Comparison of ENCODE assay signal across 8 cellular contexts in genomic region chr3:194137314-194138097, GRCh38. TPM values are rescaled to one million over a fixed set of nuclear protein-coding genes. Genes with fewer than 3 reads are reported as not detected.
A peak's percentile ranks its signal among the peaks of the same experiment; 100 is the strongest.
DNase-seq lines count a peak whose midpoint lies in the region; ATAC-seq and TF ChIP-seq lines count a peak whose summit lies in the region.

No MANE protein-coding gene starts in this region.

- H3K4me1 Mint-ChIP-seq in CD4-positive, alpha-beta T cell (ENCODE audit: low read depth), result peaks cover 54% of the 10 kb centered on the region
- peaks cover 70% of the 10 kb centered on the region for H3K4me1 Mint-ChIP-seq in activated naive CD4-positive, alpha-beta T cell treated with anti-CD3 and anti-CD28 coated beads, Interleukin-2, amount 10 ng/mL, durations not matched to agents 7 days and 5 days

- H3K36me3 ChIP-seq in PC-9 (ENCODE audit: low read depth), result peaks cover 24% of the 10 kb centered on the region
- peaks cover 6 to 7% of the 10 kb centered on the region in 2 experiments for H3K36me3 ChIP-seq in trophoblast cell (ENCODE audit: control insufficient read depth in 1 of 2, insufficient read depth in 2 of 2, low read length in 2 of 2)

- CTCF ChIA-PET in CD4-positive, alpha-beta T cell (lab: Charles Lee), result interaction anchor here (0.7 to 2.8 kb wide), 7 partner anchors 170 to 474 kb away, joined by 3 to 8 read pairs (median 4); no protein-coding TSS in a partner anchor
- CTCF ChIA-PET in PC-9 (lab: Charles Lee), result interaction anchor here (0.8 kb wide), 1 partner anchor 47 kb away, joined by 3 read pairs; no protein-coding TSS in a partner anchor
- CTCF ChIA-PET in activated naive CD4-positive, alpha-beta T cell treated with anti-CD3 and anti-CD28 coated beads, Interleukin-2, amount 10 ng/mL, durations not matched to agents 7 days and 5 days (lab: Charles Lee), result interaction anchor here (0.7 to 2.3 kb wide), 6 partner anchors 170 to 358 kb away, joined by 3 to 14 read pairs (median 4); no protein-coding TSS in a partner anchor

- peak overlapping the region; percentile 69 for H2BK12ac ChIP-seq in trophoblast cell (ENCODE audit: low read length)

- peak overlapping the region; percentile 93 for H3K4me2 ChIP-seq in PC-9
- H3K4me2 ChIP-seq in trophoblast cell (ENCODE audit: low read length), result peak overlapping the region; percentile 93

- in situ Hi-C loops in GM18951 (cut with MboI; ENCODE audit: low sequenced_read_pairs, unreplicated experiment), result loop anchor here (10.0 kb wide), 1 partner anchor 177 kb away; no protein-coding TSS in a partner anchor

- H2AFZ ChIP-seq in PC-9 (no peak overlapping the region), trophoblast cell (ENCODE audit: insufficient read depth, low read length, poor library complexity) (peak overlapping the region; percentile 50)

- peaks cover 10% of the 10 kb centered on the region for H3K36me3 Mint-ChIP-seq in CD4-positive, alpha-beta T cell (ENCODE audit: low read depth)
- H3K36me3 Mint-ChIP-seq in activated naive CD4-positive, alpha-beta T cell treated with anti-CD3 and anti-CD28 coated beads, Interleukin-2, amount 10 ng/mL, durations not matched to agents 7 days and 5 days, result peaks cover 15% of the 10 kb centered on the region

- H3K18ac ChIP-seq in trophoblast cell (ENCODE audit: low read length), result peak overlapping the region; percentile 92

- H3K79me2 ChIP-seq in PC-9 (ENCODE audit: low read depth), result peaks cover 46% of the 10 kb centered on the region
- peaks cover 23% of the 10 kb centered on the region for H3K79me2 ChIP-seq in trophoblast cell (ENCODE audit: control insufficient read depth, insufficient read depth, low read length, poor library complexity)

- H3K9me3 ChIP-seq in CD4-positive, alpha-beta T cell (ENCODE audit: control insufficient read depth, low read length), result no peaks in the 10 kb centered on the region
- H3K9me3 ChIP-seq in PC-9 (ENCODE audit: insufficient read depth, low read depth), result no peaks in the 10 kb centered on the region
- H3K9me3 ChIP-seq in trophoblast cell (ENCODE audit: insufficient read depth, low read depth, low read length), result no peaks in the 10 kb centered on the region

- H3K4me1 ChIP-seq in PC-9 (replicated peaks; ENCODE audit: insufficient read depth) (peaks cover 53% of the 10 kb centered on the region), trophoblast cell (ENCODE audit: control insufficient read depth in 1 of 2, insufficient read depth in 2 of 2, low read length in 2 of 2) (peaks cover 21 to 37% of the 10 kb centered on the region in 2 experiments)

- H3K4me3 ChIP-seq in PC-9 (peak overlapping the region; percentile 94), trophoblast cell (ENCODE audit: low read depth, low read length) (peak overlapping the region; percentile 91)

- H3K4me3 Mint-ChIP-seq in CD4-positive, alpha-beta T cell, result peak overlapping the region; percentile 87
- peak overlapping the region; percentile 89 for H3K4me3 Mint-ChIP-seq in activated naive CD4-positive, alpha-beta T cell treated with anti-CD3 and anti-CD28 coated beads, Interleukin-2, amount 10 ng/mL, durations not matched to agents 7 days and 5 days

- H2BK120ac ChIP-seq in trophoblast cell (ENCODE audit: insufficient read depth, low read length, poor library complexity), result peak overlapping the region; percentile 74

- H3K27me3 ChIP-seq in CD4-positive, alpha-beta T cell (ENCODE audit: control insufficient read depth, insufficient read depth, low read length), result peaks cover 55% of the 10 kb centered on the region
- no peaks in the 10 kb centered on the region for H3K27me3 ChIP-seq in PC-9 (ENCODE audit: insufficient read depth, low read depth)
- H3K27me3 ChIP-seq in trophoblast cell (ENCODE audit: insufficient read depth, low read length), result no peaks in the 10 kb centered on the region

- no TSS peak for BruUV-seq in PC-9 (replicated peaks; lab: Mats Ljungman, UMichigan)

- peak overlapping the region; percentile 87 for H4K91ac ChIP-seq in trophoblast cell (ENCODE audit: low read depth, low read length)

- peak overlapping the region; percentile 70 for H4K8ac ChIP-seq in trophoblast cell (ENCODE audit: low read depth, low read length)

- H3K9ac ChIP-seq in trophoblast cell (ENCODE audit: low read length), result peak overlapping the region; percentile 76

- no peaks in the 10 kb centered on the region for H3K9me2 ChIP-seq in PC-9 (ENCODE audit: insufficient read depth)

- H3K9me3 Mint-ChIP-seq in CD4-positive, alpha-beta T cell, result no peaks in the 10 kb centered on the region
- H3K9me3 Mint-ChIP-seq in activated naive CD4-positive, alpha-beta T cell treated with anti-CD3 and anti-CD28 coated beads, Interleukin-2, amount 10 ng/mL, durations not matched to agents 7 days and 5 days, result no peaks in the 10 kb centered on the region

- peaks cover 8% of the 10 kb centered on the region; the same call in 1 of the 2 replicates for H4K20me1 ChIP-seq in PC-9 (ENCODE audit: insufficient read depth)

- peak overlapping the region; percentile 54 for H2BK5ac ChIP-seq in trophoblast cell (ENCODE audit: low read depth, low read length, poor library complexity)

- H3K14ac ChIP-seq in trophoblast cell (ENCODE audit: low read length), result peak overlapping the region; percentile 90

- peaks cover 52% of the 10 kb centered on the region for H3K79me1 ChIP-seq in trophoblast cell (ENCODE audit: low read length)

- peak overlapping the region; percentile 92 for H3K4ac ChIP-seq in trophoblast cell (ENCODE audit: low read depth, low read length)

- peaks cover 50% of the 10 kb centered on the region for H3K27me3 Mint-ChIP-seq in CD4-positive, alpha-beta T cell
- peaks cover 82% of the 10 kb centered on the region for H3K27me3 Mint-ChIP-seq in activated naive CD4-positive, alpha-beta T cell treated with anti-CD3 and anti-CD28 coated beads, Interleukin-2, amount 10 ng/mL, durations not matched to agents 7 days and 5 days

- no CpG with 5 or more reads among the region's 62 CpGs for WGBS in trophoblast cell (ENCODE audit: extremely low coverage, insufficient coverage, insufficient read length)

- H2AK5ac ChIP-seq in trophoblast cell (ENCODE audit: low read length), result peak overlapping the region; percentile 83

- no peak overlapping the region for H4K12ac ChIP-seq in trophoblast cell (ENCODE audit: low read depth, low read length)

- no peak overlapping the region for H3K27ac ChIP-seq in CD4-positive, alpha-beta T cell (ENCODE audit: low read depth, low read length)
- peak overlapping the region; percentile 98 for H3K27ac ChIP-seq in PC-9
- H3K27ac ChIP-seq in trophoblast cell (ENCODE audit: low read depth, low read length), result peak overlapping the region; percentile 37

- H3F3A ChIP-seq in PC-9 (ENCODE audit: insufficient read depth, low read depth), result peaks cover 72% of the 10 kb centered on the region

- TF ChIP-seq CTCF in CD4-positive, alpha-beta T cell (IDR thresholded peaks at IDR 0.05), result peak; percentile 18
- TF ChIP-seq CTCF in PC-9 (conservative IDR thresholded peaks at IDR 0.05), result 0 out of 2 replicates have a peak, but pooled peaks have one; percentile 46

- intact Hi-C loops in CD4-positive, alpha-beta T cell (cut with DNase I, micrococcal nuclease), result loop anchor here (1.0 to 10.0 kb wide), 7 partner anchors 163 to 473 kb away; partner anchors contain the start of gene GP5 (in 1 of the 2)
- intact Hi-C loops in PC-9 (cut with micrococcal nuclease; ENCODE audit: unreplicated experiment), result loop anchor here (1.0 to 5.0 kb wide), 4 partner anchors 350 to 530 kb away; partner anchors contain the start of gene ATP13A3
- intact Hi-C loops in Right ventricle myocardium inferior (cut with DNase I), result loop anchor here (2.0 to 5.0 kb wide), 3 partner anchors 155 to 357 kb away; no protein-coding TSS in a partner anchor

- peak; percentile 52 for TF ChIP-seq POLR2A in GM18951 (IDR thresholded peaks at IDR 0.05; ENCODE audit: extremely low read depth, insufficient read depth, insufficient read length)

- POLR2A ChIA-PET in CD4-positive, alpha-beta T cell (lab: Charles Lee), result interaction anchor here (1.5 kb wide), 1 partner anchor 357 kb away, joined by 3 read pairs; no protein-coding TSS in a partner anchor
- POLR2A ChIA-PET in PC-9 (lab: Charles Lee; ENCODE audit: unreplicated experiment), result interaction anchor here (0.6 to 4.4 kb wide), 7 partner anchors 47 to 411 kb away, joined by 3 to 19 read pairs (median 4); no protein-coding TSS in a partner anchor

- peak in 6 of 10 experiments; percentile 17 to 47 (median 26) for DNase-seq in CD4-positive, alpha-beta T cell
- DNase-seq in PC-9, result peak; percentile 77 to 82
- peak; percentile 67 for DNase-seq in activated naive CD4-positive, alpha-beta T cell treated with anti-CD3 and anti-CD28 coated beads, Interleukin-2, amount 10 ng/mL, durations not matched to agents 7 days and 5 days
- peak; percentile 82 for DNase-seq in Right ventricle myocardium inferior (ENCODE audit: missing footprints)
- peak; percentile 77 to 80 for DNase-seq in trophoblast cell
- DNase-seq in GOT3 (lab: John Stamatoyannopoulos, UW), result no peak

- H3K23ac ChIP-seq in trophoblast cell (ENCODE audit: low read length), result no peak overlapping the region

- ATAC-seq in CD4-positive, alpha-beta T cell (ENCODE audit: poor library complexity), result peak; percentile 9
- ATAC-seq in HG03378 (IDR thresholded peaks at IDR 0.05; ENCODE audit: unreplicated experiment) (peak; percentile 42), Right ventricle myocardium inferior (no peak)

- H3K27ac Mint-ChIP-seq in CD4-positive, alpha-beta T cell, result peak overlapping the region; percentile 69
- H3K27ac Mint-ChIP-seq in activated naive CD4-positive, alpha-beta T cell treated with anti-CD3 and anti-CD28 coated beads, Interleukin-2, amount 10 ng/mL, durations not matched to agents 7 days and 5 days, result peak overlapping the region; percentile 76

RNA-seq across cellular contexts. Expression of gene HES1, which starts 1.6 kb away (rescaled TPM):
- 1 to 10 TPM in 1 of 2 experiments, under 1 TPM in 1; 0.89 to 1.5 TPM for total RNA-seq in CD4-positive, alpha-beta T cell
- 66.5 and 97.8 TPM in 2 replicates for total RNA-seq in PC-9 (2021)
- 11.4 TPM for total RNA-seq in Right ventricle myocardium inferior
- polyA plus RNA-seq in trophoblast cell (2013), result 62.4 and 67.6 TPM in 2 replicates
